Comparison of ENCODE assay signal across 18 cellular contexts in the genomic region with DNA sequence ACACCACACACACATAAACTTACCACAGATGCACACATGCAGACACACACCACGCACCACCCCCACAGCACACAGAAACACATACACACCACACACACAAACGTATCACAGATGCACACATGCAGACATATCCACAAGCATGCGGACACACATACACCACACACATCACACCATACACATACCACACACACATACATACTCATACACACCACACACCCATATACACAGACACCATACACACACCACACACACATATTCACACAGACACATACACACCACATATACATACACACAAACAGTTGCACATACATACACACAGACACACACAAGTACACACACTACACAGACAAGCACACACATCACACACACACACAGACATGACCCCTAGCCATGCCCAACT.
"Had no signal": no experiment of that assay in that cellular context is flagged by ENCODE, and none has a peak within 500 bp of the region (broad histone marks: within the 10 kb centered on the region; RNA-seq: fewer than 3 reads in every experiment).

No MANE protein-coding gene starts in this region.

- DNase-seq: activated CD4-positive, alpha-beta T cell treated with anti-CD3 and anti-CD28 coated beads for 4 hours; activated CD4-positive, CD25-positive, alpha-beta regulatory T cell; activated effector memory CD4-positive, alpha-beta T cell treated with anti-CD3 and anti-CD28 coated beads, Interleukin-2, amount 50 U/mL, for 16 hours; body of pancreas; caudate nucleus; effector CD8-positive, alpha-beta T cell; mesenchymal stem cell; occipital lobe; posterior cingulate gyrus; SW 1271; T-helper 17 cell; testis had no signal

- H3K27ac Mint-ChIP-seq: activated CD4-positive, alpha-beta memory T cell treated with anti-CD3 and anti-CD28 coated beads, Interleukin-2, amount 10 ng/mL, durations not matched to agents 7 days and 5 days; activated naive CD4-positive, alpha-beta T cell treated with anti-CD3 and anti-CD28 coated beads, Interleukin-2, amount 50 U/mL, for 24 hours; dendritic cell treated with granulocyte-macrophage colony-stimulating factor and Interleukin-4, amounts not matched to agents 40 ng/mL and 50 ng/mL, for 4 days; T-helper 17 cell; type B pancreatic cell had no signal

- H3K9me3 ChIP-seq: body of pancreas, mucosa of descending colon, testis had no signal

- H3K27me3 Mint-ChIP-seq: activated naive CD4-positive, alpha-beta T cell treated with anti-CD3 and anti-CD28 coated beads, Interleukin-2, amount 50 U/mL, for 24 hours had no signal

- H3K4me3 ChIP-seq: body of pancreas, mucosa of descending colon, testis had no signal

- H3K27ac ChIP-seq: foreskin keratinocyte, testis had no signal

- H3K4me3 Mint-ChIP-seq: activated CD4-positive, alpha-beta memory T cell treated with anti-CD3 and anti-CD28 coated beads, Interleukin-2, amount 10 ng/mL, durations not matched to agents 7 days and 5 days; activated naive CD4-positive, alpha-beta T cell treated with anti-CD3 and anti-CD28 coated beads, Interleukin-2, amount 50 U/mL, for 24 hours; dendritic cell treated with granulocyte-macrophage colony-stimulating factor and Interleukin-4, amounts not matched to agents 40 ng/mL and 50 ng/mL, for 4 days; T-helper 17 cell; type B pancreatic cell had no signal

- H3K4me1 ChIP-seq: foreskin keratinocyte, testis had no signal

- H3K36me3 Mint-ChIP-seq: type B pancreatic cell had no signal

- H3K9me3 Mint-ChIP-seq: activated CD4-positive, alpha-beta memory T cell treated with anti-CD3 and anti-CD28 coated beads, Interleukin-2, amount 10 ng/mL, durations not matched to agents 7 days and 5 days; activated naive CD4-positive, alpha-beta T cell treated with anti-CD3 and anti-CD28 coated beads, Interleukin-2, amount 50 U/mL, for 24 hours; dendritic cell treated with granulocyte-macrophage colony-stimulating factor and Interleukin-4, amounts not matched to agents 40 ng/mL and 50 ng/mL, for 4 days; type B pancreatic cell had no signal

- H3K27me3 ChIP-seq: body of pancreas, testis had no signal
